24 cellular contexts compared by ENCODE assay signal in genomic region chr7:116540743-116541142, GRCh38. TPM values are rescaled to one million over a fixed set of nuclear protein-coding genes. Genes with fewer than 3 reads are reported as not detected.
DNase-seq lines count a peak whose midpoint lies in the region; ATAC-seq and TF ChIP-seq lines count a peak whose summit lies in the region.
"Had no signal": no experiment of that assay in that cellular context is flagged by ENCODE, and none has a peak within 500 bp of the region (broad histone marks: within the 10 kb centered on the region; RNA-seq: fewer than 3 reads in every experiment).

No MANE protein-coding gene starts in this region.

- POLR2A ChIA-PET in PC-3 (lab: Charles Lee; ENCODE audit: unreplicated experiment): no interaction called here

- H3K9ac ChIP-seq in PC-3 (ENCODE audit: low read length): no peak overlapping the region

- no peaks in the 10 kb centered on the region for H3K36me3 Mint-ChIP-seq in activated T-helper 17 cell treated with anti-CD3 and anti-CD28 coated beads, Interleukin-2, amount 50 U/mL, for 72 hours (ENCODE audit: low read depth)
- H3K36me3 Mint-ChIP-seq: CD4-positive, alpha-beta memory T cell had no signal

- H3K4me1 Mint-ChIP-seq in activated T-helper 17 cell treated with anti-CD3 and anti-CD28 coated beads, Interleukin-2, amount 50 U/mL, for 72 hours: no peaks in the 10 kb centered on the region
- H3K4me1 Mint-ChIP-seq: activated CD4-positive, alpha-beta T cell treated with anti-CD3 and anti-CD28 coated beads, Interleukin-2, amount 10 ng/mL, durations not matched to agents 7 days and 5 days; CD4-positive, alpha-beta memory T cell; stimulated activated naive B cell treated with anti-CD40 and anti-IgM and Interleukin-4, amounts not matched to agents 10 μg/mL and 1 μg/mL and 100 μg/mL, for 72 hours had no signal

- H3K36me3 ChIP-seq in PC-3 (ENCODE audit: low read depth, low read length): peaks cover 78% of the 10 kb centered on the region
- H3K36me3 ChIP-seq: HAP-1 had no signal

- H3K4me2 ChIP-seq in PC-3 (ENCODE audit: low read length): no peak overlapping the region

- H4K20me1 ChIP-seq in PC-3 (ENCODE audit: low read length): no peaks in the 10 kb centered on the region; the same call in 1 of the 2 replicates

- BruUV-seq in PC-3 (replicated peaks; lab: Mats Ljungman, UMichigan): no TSS peak

- no peak overlapping the region for H3K4me3 Mint-ChIP-seq in activated T-helper 17 cell treated with anti-CD3 and anti-CD28 coated beads, Interleukin-2, amount 50 U/mL, for 72 hours
- H3K4me3 Mint-ChIP-seq: activated CD4-positive, alpha-beta T cell treated with anti-CD3 and anti-CD28 coated beads, Interleukin-2, amount 10 ng/mL, durations not matched to agents 7 days and 5 days; CD4-positive, alpha-beta memory T cell; effector memory CD8-positive, alpha-beta T cell; nephron progenitor cell; stimulated activated naive B cell treated with anti-CD40 and anti-IgM and Interleukin-4, amounts not matched to agents 10 μg/mL and 1 μg/mL and 100 μg/mL, for 72 hours; T-helper 1 cell treated with Interleukin-12 subunit alpha and Interleukin-12 subunit beta and Interleukin-4 antibody, amounts not matched to agents 30 μg/mL and 1 μg/mL, for 36 hours had no signal

- H3K27ac Mint-ChIP-seq in activated T-helper 17 cell treated with anti-CD3 and anti-CD28 coated beads, Interleukin-2, amount 50 U/mL, for 72 hours: no peak overlapping the region
- H3K27ac Mint-ChIP-seq: activated CD4-positive, alpha-beta T cell treated with anti-CD3 and anti-CD28 coated beads, Interleukin-2, amount 10 ng/mL, durations not matched to agents 7 days and 5 days; activated naive CD4-positive, alpha-beta T cell treated with anti-CD3 and anti-CD28 coated beads, Interleukin-2, amount 50 U/mL, for 72 hours; CD4-positive, alpha-beta memory T cell; effector memory CD8-positive, alpha-beta T cell; nephron progenitor cell; stimulated activated naive B cell treated with anti-CD40 and anti-IgM and Interleukin-4, amounts not matched to agents 10 μg/mL and 1 μg/mL and 100 μg/mL, for 72 hours; T-helper 1 cell treated with Interleukin-12 subunit alpha and Interleukin-12 subunit beta and Interleukin-4 antibody, amounts not matched to agents 30 μg/mL and 1 μg/mL, for 36 hours had no signal

- no peak overlapping the region for H3K4me3 ChIP-seq in PC-3 (ENCODE audit: low read length)
- H3K4me3 ChIP-seq in epithelial cell of esophagus (ENCODE audit: low read length): no peak overlapping the region
- H3K4me3 ChIP-seq: HAP-1, SJCRH30 had no signal

- H3F3A ChIP-seq in PC-3 (ENCODE audit: low read length, unreplicated experiment): no peaks in the 10 kb centered on the region

- H3K27me3 Mint-ChIP-seq in activated T-helper 17 cell treated with anti-CD3 and anti-CD28 coated beads, Interleukin-2, amount 50 U/mL, for 72 hours: peaks cover 22% of the 10 kb centered on the region

- DNase-seq in Daoy (ENCODE audit: low read depth) (peak; percentile 64), PC-3 (peak; percentile 49), epithelial cell of esophagus (ENCODE audit: low read depth) (peak; percentile 25), renal cortical epithelial cell (ENCODE audit: low read depth) (peak; percentile 69), Ammon's horn (ENCODE audit: low spot score) (no peak), NCI-H1417 (lab: John Stamatoyannopoulos, UW) (no peak)
- DNase-seq: activated CD4-positive, alpha-beta T cell treated with anti-CD3 and anti-CD28 coated beads, Interleukin-2, amount 10 ng/mL, durations not matched to agents 7 days and 5 days; CD4-positive, alpha-beta memory T cell; effector memory CD8-positive, alpha-beta T cell; KBM-7; left colon; NCI-H1930; NCI-H226; NCI-H774; nephron progenitor cell; OCI-M1; SJCRH30; small intestine; stimulated activated naive B cell treated with anti-CD40 and anti-IgM and Interleukin-4, amounts not matched to agents 10 μg/mL and 1 μg/mL and 100 μg/mL, for 72 hours had no signal

- TF ChIP-seq CTCF in PC-3 (conservative IDR thresholded peaks at IDR 0.05; ENCODE audit: low read depth, low read length): no peak
- no peak for TF ChIP-seq CTCF in epithelial cell of esophagus (IDR thresholded peaks at IDR 0.05; ENCODE audit: insufficient read depth, low read depth, low read length, missing control alignments)

- no peaks in the 10 kb centered on the region for H3K9me2 ChIP-seq in PC-3 (replicated peaks; ENCODE audit: low read length)

- no peaks in the 10 kb centered on the region for H3K27me3 ChIP-seq in PC-3 (ENCODE audit: low read length)
- H3K27me3 ChIP-seq: SJCRH30 had no signal

- intact Hi-C loops in PC-3 (cut with micrococcal nuclease): no loop called here

- peaks cover 96% of the 10 kb centered on the region for H3K79me2 ChIP-seq in PC-3 (ENCODE audit: low read length)

- peak overlapping the region; percentile 44 for H3K27ac ChIP-seq in PC-3 (ENCODE audit: low read length)
- H3K27ac ChIP-seq: SJCRH30 had no signal

- no peaks in the 10 kb centered on the region for H3K9me3 ChIP-seq in PC-3 (ENCODE audit: low read length)
- H3K9me3 ChIP-seq: HAP-1, SJCRH30 had no signal

- no peak overlapping the region for H2AFZ ChIP-seq in PC-3 (ENCODE audit: low read length)

- no peaks in the 10 kb centered on the region for H3K9me3 Mint-ChIP-seq in activated T-helper 17 cell treated with anti-CD3 and anti-CD28 coated beads, Interleukin-2, amount 50 U/mL, for 72 hours
- H3K9me3 Mint-ChIP-seq: activated CD4-positive, alpha-beta T cell treated with anti-CD3 and anti-CD28 coated beads, Interleukin-2, amount 10 ng/mL, durations not matched to agents 7 days and 5 days; effector memory CD8-positive, alpha-beta T cell; T-helper 1 cell treated with Interleukin-12 subunit alpha and Interleukin-12 subunit beta and Interleukin-4 antibody, amounts not matched to agents 30 μg/mL and 1 μg/mL, for 36 hours had no signal

- peaks cover 42% of the 10 kb centered on the region for H3K4me1 ChIP-seq in PC-3 (ENCODE audit: insufficient read depth, low read length)
- H3K4me1 ChIP-seq: HAP-1, SJCRH30 had no signal

- CTCF ChIA-PET in PC-3 (lab: Charles Lee): no interaction called here

- ATAC-seq in PC-3 (peak; percentile 55), GM18520 (IDR thresholded peaks at IDR 0.05; ENCODE audit: unreplicated experiment) (no peak)
- ATAC-seq in activated T-helper 17 cell treated with anti-CD3 and anti-CD28 coated beads, Interleukin-2, amount 50 U/mL, for 72 hours (replicated peaks): no peak
- ATAC-seq: activated naive CD4-positive, alpha-beta T cell treated with anti-CD3 and anti-CD28 coated beads, Interleukin-2, amount 50 U/mL, for 72 hours; effector memory CD8-positive, alpha-beta T cell; left colon; stimulated activated naive B cell treated with anti-CD40 and anti-IgM and Interleukin-4, amounts not matched to agents 10 μg/mL and 1 μg/mL and 100 μg/mL, for 72 hours had no signal

RNA-seq across cellular contexts. Expression of gene CAV1, which starts 15.9 kb away (rescaled TPM):
- total RNA-seq in Daoy (2014; rRNA removed; shearing (Covaris generic)): 465 and 514 TPM in 2 replicates
- total RNA-seq in PC-3 (2014; rRNA removed) (284 and 296 TPM in 2 replicates), renal cortical epithelial cell (217 and 552 TPM in 2 replicates)
- total RNA-seq in activated T-helper 17 cell treated with anti-CD3 and anti-CD28 coated beads, Interleukin-2, amount 50 U/mL, for 72 hours: 1 to 10 TPM in 1 of 2 donors, not detected in 1; 1.2 TPM
- total RNA-seq: activated CD4-positive, alpha-beta T cell treated with anti-CD3 and anti-CD28 coated beads, Interleukin-2, amount 10 ng/mL, durations not matched to agents 7 days and 5 days; activated naive CD4-positive, alpha-beta T cell treated with anti-CD3 and anti-CD28 coated beads, Interleukin-2, amount 50 U/mL, for 72 hours; CD4-positive, alpha-beta memory T cell had no signal

RNA-seq across cellular contexts. Expression of gene CAV2, which starts 41.2 kb away (rescaled TPM):
- 150 and 191 TPM in 2 replicates for total RNA-seq in Daoy (2014; rRNA removed; shearing (Covaris generic))
- 76.6 and 84.4 TPM in 2 replicates for total RNA-seq in PC-3 (2014; rRNA removed)
- 148 and 223 TPM in 2 replicates for total RNA-seq in renal cortical epithelial cell
- total RNA-seq in activated T-helper 17 cell treated with anti-CD3 and anti-CD28 coated beads, Interleukin-2, amount 50 U/mL, for 72 hours: under 1 TPM in 1 of 2 donors, not detected in 1; 0.42 TPM
- total RNA-seq: activated CD4-positive, alpha-beta T cell treated with anti-CD3 and anti-CD28 coated beads, Interleukin-2, amount 10 ng/mL, durations not matched to agents 7 days and 5 days had no signal

Comparison
In these comparisons a context has a peak if more than half of its experiments do, and no peak if none do; other contexts are left out.
1. DNase-seq: peak in Daoy (single experiment), PC-3 (single experiment), epithelial cell of esophagus (single experiment) and renal cortical epithelial cell (single experiment); none in Ammon's horn (single experiment) and NCI-H1417 (0 of 3).
2. RNA of gene CAV1, which starts 15.9 kb away (total RNA-seq): 217 to 552 TPM in renal cortical epithelial cell, 465 to 514 TPM in Daoy and 284 to 296 TPM in PC-3; 1.2 TPM in activated T-helper 17 cell treated with anti-CD3 and anti-CD28 coated beads, Interleukin-2, amount 50 U/mL, for 72 hours; every median in the first group is over 10 times any median in the second.
3. RNA of gene CAV2, which starts 41.2 kb away (total RNA-seq): 148 to 223 TPM in renal cortical epithelial cell, 150 to 191 TPM in Daoy and 76.6 to 84.4 TPM in PC-3; 0.42 TPM in activated T-helper 17 cell treated with anti-CD3 and anti-CD28 coated beads, Interleukin-2, amount 50 U/mL, for 72 hours; every median in the first group is over 10 times any median in the second.